In the genomic region with DNA sequence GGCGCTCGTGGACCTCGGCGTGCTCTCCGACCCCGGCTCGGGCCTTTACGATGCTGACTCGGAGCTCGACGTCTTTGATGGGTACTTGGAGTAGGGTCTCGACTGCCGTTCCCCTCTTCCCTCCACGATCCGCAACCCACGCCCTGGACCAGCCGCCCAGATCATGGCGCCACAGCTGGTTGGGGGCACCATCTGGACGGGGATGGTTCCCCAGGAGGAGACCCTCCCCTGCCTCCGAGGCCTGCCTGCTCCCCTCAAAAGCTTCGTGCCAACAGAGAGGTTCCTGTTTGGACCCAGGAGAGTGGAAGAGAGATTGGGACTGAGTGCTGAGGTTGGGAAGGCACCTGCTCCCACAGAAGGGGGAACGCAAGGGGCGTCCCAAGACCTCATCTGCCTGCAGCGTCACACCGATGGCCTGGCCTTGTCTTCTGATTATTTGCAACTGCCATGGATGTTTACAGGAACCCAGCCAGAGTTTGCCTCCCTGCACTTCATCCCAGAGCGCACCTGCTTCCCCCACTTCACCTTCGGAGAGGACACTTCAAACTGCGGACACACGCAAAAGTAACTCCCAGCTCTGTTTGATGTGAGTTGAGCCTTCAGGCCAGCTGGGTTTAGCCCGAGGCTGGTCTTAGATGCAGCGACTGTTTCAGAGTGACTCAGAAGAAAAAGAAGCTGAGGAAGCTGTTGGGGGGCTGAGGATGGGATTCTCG, we compare ENCODE assay signal across 8 cellular contexts.
A peak's percentile ranks its signal among the peaks of the same experiment; 100 is the strongest.
DNase-seq lines count a peak whose midpoint lies in the region; ATAC-seq and TF ChIP-seq lines count a peak whose summit lies in the region.
"Not testable (repeated sequence)": the region's sequence is repeated elsewhere in the genome, so short reads cannot be mapped to it uniquely, and the experiment has no call there.

No MANE protein-coding gene starts in this region.

- not testable (repeated sequence) for TF ChIP-seq CTCF in left ventricle myocardium inferior (IDR thresholded peaks at IDR 0.05; ENCODE audit: borderline replicate concordance); lung (IDR thresholded peaks at IDR 0.05; ENCODE audit: control extremely low read depth, extremely low read depth)

- ATAC-seq in T-cell (replicated peaks in 1 of 4) (peak in 3 of 4 experiments; percentile 10 to 31 (median 29)), lung (ENCODE audit: insufficient read depth, low FRiP score) (peak; percentile 58)
- ATAC-seq in effector memory CD8-positive, alpha-beta T cell (replicated peaks): not testable (repeated sequence)
- ATAC-seq in stimulated activated naive B cell treated with anti-CD40 and anti-IgM and Interleukin-4, amounts not matched to agents 10 μg/mL and 1 μg/mL and 100 μg/mL, for 72 hours (replicated peaks): peak; percentile 57 to 65

- H3K4me3 ChIP-seq in left ventricle myocardium inferior: peak overlapping the region; percentile 62
- H3K4me3 ChIP-seq in lung: not testable (repeated sequence)

- peaks cover 22% of the 10 kb centered on the region for H3K27me3 ChIP-seq in left ventricle myocardium inferior (ENCODE audit: low read depth)
- not testable (repeated sequence) for H3K27me3 ChIP-seq in lung (ENCODE audit: control insufficient read depth, insufficient read depth)

- H3K36me3 ChIP-seq in left ventricle myocardium inferior; lung (ENCODE audit: control insufficient read depth in 2 of 2, insufficient read depth in 2 of 2, low read length in 2 of 2): not testable (repeated sequence)

- not testable (repeated sequence) for H3K4me1 ChIP-seq in left ventricle myocardium inferior; lung (ENCODE audit: control insufficient read depth in 2 of 2, insufficient read depth in 2 of 2, low read length in 2 of 2)

- POLR2A ChIA-PET in HEK293T (lab: Yijun Ruan, JAX); T-cell (lab: Charles Lee): not testable (repeated sequence)

- H3K27ac Mint-ChIP-seq in T-cell; effector memory CD8-positive, alpha-beta T cell: not testable (repeated sequence)
- peak overlapping the region; percentile 25 for H3K27ac Mint-ChIP-seq in stimulated activated naive B cell treated with anti-CD40 and anti-IgM and Interleukin-4, amounts not matched to agents 10 μg/mL and 1 μg/mL and 100 μg/mL, for 72 hours

- H3K4me3 Mint-ChIP-seq in T-cell: peak overlapping the region; percentile 25 to 52 (median 34)
- peak overlapping the region; percentile 18 to 48 for H3K4me3 Mint-ChIP-seq in effector memory CD8-positive, alpha-beta T cell
- H3K4me3 Mint-ChIP-seq in stimulated activated naive B cell treated with anti-CD40 and anti-IgM and Interleukin-4, amounts not matched to agents 10 μg/mL and 1 μg/mL and 100 μg/mL, for 72 hours: peak overlapping the region in 1 of 2 donors; percentile 50

- H3K9me3 Mint-ChIP-seq in T-cell; effector memory CD8-positive, alpha-beta T cell; stimulated activated naive B cell treated with anti-CD40 and anti-IgM and Interleukin-4, amounts not matched to agents 10 μg/mL and 1 μg/mL and 100 μg/mL, for 72 hours: not testable (repeated sequence)

- H3K27ac ChIP-seq in left ventricle myocardium inferior (replicated peaks): peak overlapping the region; percentile 27
- peak overlapping the region in 1 of 2 donors; percentile 29 for H3K27ac ChIP-seq in lung (ENCODE audit: low read depth in 1 of 2, low read length in 1 of 2)

- CTCF ChIA-PET in HEK293T (lab: Yijun Ruan, JAX); T-cell (lab: Charles Lee): not testable (repeated sequence)

- H3K4me1 Mint-ChIP-seq in T-cell: peaks cover 0 to 10% (median 4%) of the 10 kb centered on the region in 3 donors
- H3K4me1 Mint-ChIP-seq in effector memory CD8-positive, alpha-beta T cell (ENCODE audit: low read depth in 2 of 2); stimulated activated naive B cell treated with anti-CD40 and anti-IgM and Interleukin-4, amounts not matched to agents 10 μg/mL and 1 μg/mL and 100 μg/mL, for 72 hours: not testable (repeated sequence)

- intact Hi-C loops in left ventricle myocardium inferior (cut with micrococcal nuclease): not testable (repeated sequence)

- 47 to 48% methylated on average over 19 to 21 of the region's 32 CpGs for WGBS in lung, 2 donors

- H3K9me3 ChIP-seq in left ventricle myocardium inferior (replicated peaks); lung (ENCODE audit: control insufficient read depth in 2 of 2, insufficient read depth in 1 of 2, low read length in 1 of 2): not testable (repeated sequence)

- not testable (repeated sequence) for H3K36me3 Mint-ChIP-seq in T-cell; effector memory CD8-positive, alpha-beta T cell (ENCODE audit: insufficient read depth); stimulated activated naive B cell treated with anti-CD40 and anti-IgM and Interleukin-4, amounts not matched to agents 10 μg/mL and 1 μg/mL and 100 μg/mL, for 72 hours

- peak; percentile 48 for DNase-seq in COLO668 (lab: John Stamatoyannopoulos, UW; ENCODE audit: unreplicated experiment)
- not testable (repeated sequence) for DNase-seq in HEK293T (ENCODE audit: extremely low spot score); T-cell; effector memory CD8-positive, alpha-beta T cell; left ventricle myocardium inferior; stimulated activated naive B cell treated with anti-CD40 and anti-IgM and Interleukin-4, amounts not matched to agents 10 μg/mL and 1 μg/mL and 100 μg/mL, for 72 hours
- peak; percentile 45 for DNase-seq in NCI-H345 (lab: John Stamatoyannopoulos, UW)
- DNase-seq in lung (ENCODE audit: low spot score): peak; percentile 57

- H3K27me3 Mint-ChIP-seq in T-cell: peaks cover 29 to 34% of the 10 kb centered on the region in 2 donors
- H3K27me3 Mint-ChIP-seq in effector memory CD8-positive, alpha-beta T cell: peaks cover 23 to 50% of the 10 kb centered on the region in 2 donors
- H3K27me3 Mint-ChIP-seq in stimulated activated naive B cell treated with anti-CD40 and anti-IgM and Interleukin-4, amounts not matched to agents 10 μg/mL and 1 μg/mL and 100 μg/mL, for 72 hours: peaks cover 19 to 27% of the 10 kb centered on the region in 2 donors

TF ChIP-seq in HEK293T, 16 proteins besides CTCF, POLR2A, EP300 and RAD21:
- 0 out of 2 replicates have a peak, but pooled peaks have one; percentile 37 for TF ChIP-seq L3MBTL2 (conservative IDR thresholded peaks at IDR 0.05)
